Comparison of ENCODE assay signal across 2 cellular contexts in the genomic region with DNA sequence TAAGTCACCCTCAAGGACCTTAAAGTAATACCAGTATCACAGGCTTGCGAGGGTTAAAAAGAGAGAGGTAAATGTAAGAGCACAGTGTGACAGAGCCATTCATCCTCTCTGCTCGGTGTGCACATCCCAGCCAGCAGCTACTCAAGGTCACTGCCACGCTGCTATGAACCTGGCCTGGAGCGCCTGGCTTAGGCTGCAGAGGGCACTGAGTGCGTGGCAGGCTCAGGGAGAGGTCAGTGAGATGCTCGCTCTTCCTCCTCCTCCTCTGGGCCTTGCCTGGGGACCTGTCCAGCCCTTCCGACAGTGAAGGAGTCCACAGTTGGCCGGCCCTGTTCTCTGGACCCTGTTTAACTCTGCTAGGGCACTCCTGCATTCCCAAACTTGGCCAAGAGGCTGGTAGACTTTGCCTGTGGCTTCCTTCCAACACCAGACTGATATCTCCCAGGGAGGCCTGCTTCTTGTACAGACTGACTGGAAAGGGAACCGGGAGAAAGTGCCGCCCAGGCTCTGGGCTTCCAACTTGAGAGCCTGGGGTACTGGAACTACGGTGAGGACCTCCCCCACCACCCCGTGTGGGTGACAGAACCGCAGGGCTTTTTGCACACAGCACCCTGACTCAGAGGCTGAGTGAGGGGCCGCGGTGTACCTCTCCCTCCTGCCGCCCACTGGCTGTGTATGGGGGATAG.
TF ChIP-seq lines count a peak whose summit lies in the region.

No MANE protein-coding gene starts in this region.

TF ChIP-seq in HCT116, 20 proteins besides CTCF, POLR2A, EP300 and RAD21 (continued from another document):
- no peak for TF ChIP-seq TCF7L2 (IDR thresholded peaks at IDR 0.05; ENCODE audit: borderline replicate concordance, extremely low read depth, insufficient read depth, insufficient read length)
- no peak for TF ChIP-seq SIN3A (IDR thresholded peaks at IDR 0.05; ENCODE audit: low read depth)
- TF ChIP-seq SP1 (IDR thresholded peaks at IDR 0.05; ENCODE audit: low read depth): no peak
- TF ChIP-seq, protein P1, sequence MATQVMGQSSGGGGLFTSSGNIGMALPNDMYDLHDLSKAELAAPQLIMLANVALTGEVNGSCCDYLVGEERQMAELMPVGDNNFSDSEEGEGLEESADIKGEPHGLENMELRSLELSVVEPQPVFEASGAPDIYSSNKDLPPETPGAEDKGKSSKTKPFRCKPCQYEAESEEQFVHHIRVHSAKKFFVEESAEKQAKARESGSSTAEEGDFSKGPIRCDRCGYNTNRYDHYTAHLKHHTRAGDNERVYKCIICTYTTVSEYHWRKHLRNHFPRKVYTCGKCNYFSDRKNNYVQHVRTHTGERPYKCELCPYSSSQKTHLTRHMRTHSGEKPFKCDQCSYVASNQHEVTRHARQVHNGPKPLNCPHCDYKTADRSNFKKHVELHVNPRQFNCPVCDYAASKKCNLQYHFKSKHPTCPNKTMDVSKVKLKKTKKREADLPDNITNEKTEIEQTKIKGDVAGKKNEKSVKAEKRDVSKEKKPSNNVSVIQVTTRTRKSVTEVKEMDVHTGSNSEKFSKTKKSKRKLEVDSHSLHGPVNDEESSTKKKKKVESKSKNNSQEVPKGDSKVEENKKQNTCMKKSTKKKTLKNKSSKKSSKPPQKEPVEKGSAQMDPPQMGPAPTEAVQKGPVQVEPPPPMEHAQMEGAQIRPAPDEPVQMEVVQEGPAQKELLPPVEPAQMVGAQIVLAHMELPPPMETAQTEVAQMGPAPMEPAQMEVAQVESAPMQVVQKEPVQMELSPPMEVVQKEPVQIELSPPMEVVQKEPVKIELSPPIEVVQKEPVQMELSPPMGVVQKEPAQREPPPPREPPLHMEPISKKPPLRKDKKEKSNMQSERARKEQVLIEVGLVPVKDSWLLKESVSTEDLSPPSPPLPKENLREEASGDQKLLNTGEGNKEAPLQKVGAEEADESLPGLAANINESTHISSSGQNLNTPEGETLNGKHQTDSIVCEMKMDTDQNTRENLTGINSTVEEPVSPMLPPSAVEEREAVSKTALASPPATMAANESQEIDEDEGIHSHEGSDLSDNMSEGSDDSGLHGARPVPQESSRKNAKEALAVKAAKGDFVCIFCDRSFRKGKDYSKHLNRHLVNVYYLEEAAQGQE (IDR thresholded peaks at IDR 0.05; ENCODE audit: low read depth): no peak
- TF ChIP-seq, protein P2, sequence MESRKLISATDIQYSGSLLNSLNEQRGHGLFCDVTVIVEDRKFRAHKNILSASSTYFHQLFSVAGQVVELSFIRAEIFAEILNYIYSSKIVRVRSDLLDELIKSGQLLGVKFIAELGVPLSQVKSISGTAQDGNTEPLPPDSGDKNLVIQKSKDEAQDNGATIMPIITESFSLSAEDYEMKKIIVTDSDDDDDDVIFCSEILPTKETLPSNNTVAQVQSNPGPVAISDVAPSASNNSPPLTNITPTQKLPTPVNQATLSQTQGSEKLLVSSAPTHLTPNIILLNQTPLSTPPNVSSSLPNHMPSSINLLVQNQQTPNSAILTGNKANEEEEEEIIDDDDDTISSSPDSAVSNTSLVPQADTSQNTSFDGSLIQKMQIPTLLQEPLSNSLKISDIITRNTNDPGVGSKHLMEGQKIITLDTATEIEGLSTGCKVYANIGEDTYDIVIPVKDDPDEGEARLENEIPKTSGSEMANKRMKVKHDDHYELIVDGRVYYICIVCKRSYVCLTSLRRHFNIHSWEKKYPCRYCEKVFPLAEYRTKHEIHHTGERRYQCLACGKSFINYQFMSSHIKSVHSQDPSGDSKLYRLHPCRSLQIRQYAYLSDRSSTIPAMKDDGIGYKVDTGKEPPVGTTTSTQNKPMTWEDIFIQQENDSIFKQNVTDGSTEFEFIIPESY (IDR thresholded peaks at IDR 0.05; ENCODE audit: extremely low read depth, insufficient replicate concordance, low read length): no peak
- no peak for TF ChIP-seq FOSL1 (IDR thresholded peaks at IDR 0.05; ENCODE audit: low read depth)
- no peak for TF ChIP-seq ZFX (IDR thresholded peaks at IDR 0.05)
- no peak for TF ChIP-seq JUND (IDR thresholded peaks at IDR 0.05)

TF ChIP-seq in liver, 16 proteins besides CTCF, POLR2A, EP300 and RAD21 (continued from another document):
- TF ChIP-seq, protein P3, sequence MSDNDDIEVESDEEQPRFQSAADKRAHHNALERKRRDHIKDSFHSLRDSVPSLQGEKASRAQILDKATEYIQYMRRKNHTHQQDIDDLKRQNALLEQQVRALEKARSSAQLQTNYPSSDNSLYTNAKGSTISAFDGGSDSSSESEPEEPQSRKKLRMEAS (IDR thresholded peaks at IDR 0.05): no peak
- peak; percentile 77 to 87 for TF ChIP-seq RXRA (IDR thresholded peaks at IDR 0.05)
